In the genomic region with DNA sequence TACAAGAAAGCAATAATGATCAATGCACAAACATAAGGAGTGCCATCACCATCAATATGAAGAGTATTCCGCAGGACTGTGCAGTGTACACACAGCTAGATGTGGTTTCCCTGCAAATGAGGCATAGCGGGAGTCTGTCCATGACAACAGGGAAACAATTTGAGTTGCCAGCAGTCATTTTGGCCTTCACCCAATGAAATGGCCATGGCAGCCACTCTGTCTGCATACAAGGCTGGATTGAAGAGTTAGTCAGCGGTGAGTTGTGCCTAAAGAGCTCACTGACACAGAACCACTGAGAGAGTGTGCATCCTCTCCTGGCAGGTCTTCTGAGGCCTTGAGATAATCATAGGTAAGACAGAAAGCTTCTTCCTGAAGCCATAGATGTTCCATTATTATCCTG, we compare ENCODE assay signal across 15 cellular contexts.
DNase-seq lines count a peak whose midpoint lies in the region; ATAC-seq, FAIRE-seq and TF ChIP-seq lines count a peak whose summit lies in the region.
"Had no signal": no experiment of that assay in that cellular context is flagged by ENCODE, and none has a peak within 500 bp of the region (broad histone marks: within the 10 kb centered on the region; RNA-seq: fewer than 3 reads in every experiment).

No MANE protein-coding gene starts in this region.

- DNase-seq in H54 (ENCODE audit: insufficient read length, low spot score) (peak; percentile 44), amygdala (lab: John Stamatoyannopoulos, UW) (peak in 53 of 56 donors; percentile 1 to 79 (median 43)), left ventricle myocardium superior (peak; percentile 26), DMS 273 (lab: John Stamatoyannopoulos, UW; ENCODE audit: unreplicated experiment) (no peak), GM19239 (ENCODE audit: insufficient read length, low spot score) (no peak), DMS114 treated with DMSO at 0.1 percent for 48 hours (lab: John Stamatoyannopoulos, UW; ENCODE audit: unreplicated experiment) (no peak)
- DNase-seq: cerebellar nuclear complex; mucosa of descending colon; NCI-H526 treated with DMSO at 0.1 percent for 48 hours; stimulated activated CD4-positive, alpha-beta T cell treated with anti-CD3 and anti-CD28 coated beads, Interleukin-12 subunit alpha, Interleukin-12 subunit beta, amount 100 ng/mL, for 4 hours; T-helper 17 cell had no signal

- ATAC-seq in left ventricle myocardium superior, result peak; percentile 96
- ATAC-seq in GM21447 (IDR thresholded peaks at IDR 0.05; ENCODE audit: unreplicated experiment), result no peak
- ATAC-seq: K562, mucosa of descending colon, T-helper 17 cell had no signal

- H3K79me2 ChIP-seq in ACC112 (ENCODE audit: control insufficient read depth, insufficient read depth, low read length, unreplicated experiment), result no peaks in the 10 kb centered on the region

- peak overlapping the region; percentile 16; the same call in 1 of the 2 replicates for H3K27ac ChIP-seq in ACC112 (ENCODE audit: low read depth, low read length)
- H3K27ac ChIP-seq: BLaER1 treated with 17β-estradiol and CSF1 and Interleukin-3, amounts not matched to agents 10 nM and 100 nM had no signal

- TF ChIP-seq POLR2A in H54 (IDR thresholded peaks at IDR 0.05; ENCODE audit: low read depth, low read length), result no peak

- FAIRE-seq in H54 (lab: Jason Lieb, UNC) (peak; percentile 100), GM19239 (lab: Jason Lieb, UNC) (no peak)
- FAIRE-seq: K562 had no signal

- intact Hi-C loops in left ventricle myocardium superior (cut with micrococcal nuclease), result no loop called here

- no peak overlapping the region for H3K4me3 ChIP-seq in ACC112 (ENCODE audit: low read depth, low read length)
- H3K4me3 ChIP-seq: BLaER1 treated with 17β-estradiol and CSF1 and Interleukin-3, amounts not matched to agents 10 nM and 100 nM; K562; mucosa of descending colon had no signal

- H2AFZ ChIP-seq in ACC112 (ENCODE audit: low read length, unreplicated experiment), result peak overlapping the region; percentile 45

- H3K4me1 ChIP-seq in ACC112 (ENCODE audit: control insufficient read depth, insufficient read depth, low read length, unreplicated experiment), result peaks cover 8% of the 10 kb centered on the region
- H3K4me1 ChIP-seq: BLaER1 treated with 17β-estradiol and CSF1 and Interleukin-3, amounts not matched to agents 10 nM and 100 nM had no signal

- no peaks in the 10 kb centered on the region for H3K36me3 ChIP-seq in ACC112 (ENCODE audit: insufficient read depth, low read length)
- H3K36me3 ChIP-seq: BLaER1 treated with 17β-estradiol and CSF1 and Interleukin-3, amounts not matched to agents 10 nM and 100 nM had no signal

- no peaks in the 10 kb centered on the region for H3K27me3 ChIP-seq in ACC112 (ENCODE audit: insufficient read depth, low read length)
- H3K27me3 ChIP-seq: BLaER1 treated with 17β-estradiol and CSF1 and Interleukin-3, amounts not matched to agents 10 nM and 100 nM had no signal

Comparison
In these comparisons a context has a peak if more than half of its experiments do, and no peak if none do; other contexts are left out.
1. DNase-seq: peak in H54 (single experiment), amygdala (53 of 56) and left ventricle myocardium superior (single experiment); none in DMS 273 (single experiment), GM19239 (single experiment) and DMS114 treated with DMSO at 0.1 percent for 48 hours (single experiment).